Comparison of ENCODE assay signal across 8 cellular contexts in the genomic region with DNA sequence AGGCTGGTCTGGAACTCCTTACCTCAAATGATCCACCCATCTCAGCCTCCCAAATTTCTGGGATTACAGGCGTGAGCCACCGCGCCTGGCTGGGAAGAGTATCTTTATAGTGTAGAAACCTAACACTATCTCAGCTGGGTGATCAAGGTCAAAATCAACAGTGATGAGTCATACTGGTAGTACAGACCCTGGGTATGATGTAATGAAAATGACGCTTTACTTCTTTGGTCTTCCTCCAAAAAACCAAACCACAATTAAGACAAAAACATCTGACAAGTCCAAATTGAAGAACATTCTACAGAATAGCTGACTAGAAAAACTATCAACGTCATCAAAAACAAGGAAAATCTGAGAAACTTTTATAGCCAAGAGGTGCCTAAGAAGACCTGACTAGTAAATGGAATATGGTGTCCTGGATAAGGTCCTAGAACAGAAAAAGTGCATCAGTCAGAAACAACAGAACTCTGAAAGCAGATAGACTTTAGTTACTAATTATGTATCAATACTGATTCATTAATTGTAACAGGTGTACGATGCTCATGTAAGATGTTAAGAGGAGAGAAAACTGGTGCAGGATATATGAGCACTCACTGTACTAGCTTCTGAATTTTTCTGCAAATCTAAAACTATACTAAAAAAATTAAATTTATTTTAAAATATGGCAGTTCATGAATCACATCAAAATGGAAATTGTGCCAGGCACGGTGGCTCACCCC. TPM values are rescaled to one million over a fixed set of nuclear protein-coding genes. Genes with fewer than 3 reads are reported as not detected.
DNase-seq lines count a peak whose midpoint lies in the region; ATAC-seq and TF ChIP-seq lines count a peak whose summit lies in the region.

No MANE protein-coding gene starts in this region.

- peak overlapping the region; percentile 72 to 79 for H3K27ac Mint-ChIP-seq in T-cell

- intact Hi-C loops in spleen (cut with DNase I; ENCODE audit: low total_unique reads), result no loop called here

- H3K4me3 ChIP-seq in HEK293 (ENCODE audit: low read depth, low read length) (no peak overlapping the region), foreskin fibroblast (ENCODE audit: low read depth in 1 of 2, low read length in 2 of 2) (no peak overlapping the region), spleen (no peak overlapping the region)

- H3K4me1 Mint-ChIP-seq in T-cell, result peaks cover 12 to 52% (median 49%) of the 10 kb centered on the region in 3 donors

- H3K36me3 ChIP-seq in HEK293 (ENCODE audit: control insufficient read depth in 2 of 2, insufficient read depth in 1 of 2, low read length in 2 of 2), result no peaks in the 10 kb centered on the region
- H3K36me3 ChIP-seq in spleen, result no peaks in the 10 kb centered on the region

- no peak for TF ChIP-seq CTCF in HEK293 (tag by site-specific recombination; IDR thresholded peaks at IDR 0.05)
- no peak for TF ChIP-seq CTCF in foreskin fibroblast (IDR thresholded peaks at IDR 0.05; ENCODE audit: low read depth, low read length)
- no peak for TF ChIP-seq CTCF in spleen (IDR thresholded peaks at IDR 0.05 in 8 of 11, conservative IDR thresholded peaks at IDR 0.05 in 3 of 11)

- CTCF ChIA-PET in HEK293 (lab: Yijun Ruan, JAX), result no interaction called here
- CTCF ChIA-PET in T-cell (lab: Charles Lee), result interaction anchor here (0.7 to 1.0 kb wide), 4 partner anchors 11 to 397 kb away, joined by 3 to 15 read pairs (median 5); partner anchors contain the start of gene PDCL3 (in 1 of the 2)

- peak; percentile 82 for DNase-seq in EH (ENCODE audit: low read depth)
- DNase-seq in T-cell, result peak in 10 of 34 experiments; percentile 5 to 44 (median 20)
- peak; percentile 57 to 73 for DNase-seq in foreskin fibroblast
- DNase-seq in spleen, result no peak
- no peak for DNase-seq in GM19240 (ENCODE audit: insufficient read length, low spot score)
- no peak for DNase-seq in Kasumi-1 (lab: John Stamatoyannopoulos, UW)
- DNase-seq in dedifferentiated amniotic fluid mesenchymal stem cell (ENCODE audit: extremely low spot score), result no peak

- H3K9me3 Mint-ChIP-seq in T-cell, result no peaks in the 10 kb centered on the region

- no peak overlapping the region for H3K27ac ChIP-seq in HEK293 (ENCODE audit: extremely low read depth, low read depth, low read length)
- H3K27ac ChIP-seq in spleen, result no peak overlapping the region

- POLR2A ChIA-PET in HEK293 (lab: Yijun Ruan, JAX) (interaction anchor here (0.7 kb wide), 1 partner anchor 26 kb away, joined by 3 read pairs; the partner anchor contains the start of gene PDCL3), T-cell (lab: Charles Lee) (interaction anchor here in 1 of 2 donors (0.7 to 1.6 kb wide), 2 partner anchors 17 to 25 kb away, joined by 3 to 6 read pairs; partner anchors contain the start of gene PDCL3)

- ATAC-seq in T-cell (replicated peaks in 1 of 4), result peak; percentile 93 to 97 (median 96)

- peaks cover 0 to 2% of the 10 kb centered on the region in 2 donors for H3K27me3 Mint-ChIP-seq in T-cell

- no peaks in the 10 kb centered on the region for H3K9me3 ChIP-seq in HEK293 (ENCODE audit: control insufficient read depth, insufficient read depth, low read depth, low read length)
- no peaks in the 10 kb centered on the region for H3K9me3 ChIP-seq in spleen

- H3K4me1 ChIP-seq in HEK293 (ENCODE audit: control insufficient read depth, insufficient read depth, low read length) (no peaks in the 10 kb centered on the region), spleen (no peaks in the 10 kb centered on the region)

- TF ChIP-seq POLR2A in spleen (IDR thresholded peaks at IDR 0.05), result no peak

- 61 to 71% (median 64%) methylated on average over 7 of the region's 7 CpGs for WGBS in spleen, 5 donors

- no peaks in the 10 kb centered on the region for H3K36me3 Mint-ChIP-seq in T-cell

- peak overlapping the region in 1 of 3 donors; percentile 13 for H3K4me3 Mint-ChIP-seq in T-cell

- H3K27me3 ChIP-seq in spleen (replicated peaks in 1 of 7), result no peaks in the 10 kb centered on the region

TF ChIP-seq in HEK293, 187 proteins besides CTCF, POLR2A, EP300 and RAD21 (continues in another document):
- TF ChIP-seq ZNF37A (tag by site-specific recombination; IDR thresholded peaks at IDR 0.05), result no peak
- TF ChIP-seq ZNF362 (tag by site-specific recombination; IDR thresholded peaks at IDR 0.05), result peak; percentile 77; the same call in 1 of the 2 replicates
- peak; percentile 62; the same call in 1 of the 2 replicates for TF ChIP-seq ZNF558 (tag by site-specific recombination; IDR thresholded peaks at IDR 0.05)
- TF ChIP-seq OSR2 (tag by site-specific recombination; IDR thresholded peaks at IDR 0.05), result 0 out of 2 replicates have a peak, but pooled peaks have one; percentile 17
- TF ChIP-seq ZNF660 (tag by site-specific recombination; IDR thresholded peaks at IDR 0.05), result peak; percentile 98
- peak; percentile 25; the same call in 1 of the 2 replicates for TF ChIP-seq ZNF692 (tag by site-specific recombination; IDR thresholded peaks at IDR 0.05)
- TF ChIP-seq ZNF777 (tag by site-specific recombination; IDR thresholded peaks at IDR 0.05; ENCODE audit: borderline replicate concordance), result no peak
- TF ChIP-seq ZBTB21 (tag by site-specific recombination; IDR thresholded peaks at IDR 0.05), result peak; percentile 91
- TF ChIP-seq ZEB2 (tag by site-specific recombination; IDR thresholded peaks at IDR 0.05), result peak; percentile 74
- no peak for TF ChIP-seq ZBTB1 (tag by site-specific recombination; IDR thresholded peaks at IDR 0.05)
- TF ChIP-seq, protein P1, sequence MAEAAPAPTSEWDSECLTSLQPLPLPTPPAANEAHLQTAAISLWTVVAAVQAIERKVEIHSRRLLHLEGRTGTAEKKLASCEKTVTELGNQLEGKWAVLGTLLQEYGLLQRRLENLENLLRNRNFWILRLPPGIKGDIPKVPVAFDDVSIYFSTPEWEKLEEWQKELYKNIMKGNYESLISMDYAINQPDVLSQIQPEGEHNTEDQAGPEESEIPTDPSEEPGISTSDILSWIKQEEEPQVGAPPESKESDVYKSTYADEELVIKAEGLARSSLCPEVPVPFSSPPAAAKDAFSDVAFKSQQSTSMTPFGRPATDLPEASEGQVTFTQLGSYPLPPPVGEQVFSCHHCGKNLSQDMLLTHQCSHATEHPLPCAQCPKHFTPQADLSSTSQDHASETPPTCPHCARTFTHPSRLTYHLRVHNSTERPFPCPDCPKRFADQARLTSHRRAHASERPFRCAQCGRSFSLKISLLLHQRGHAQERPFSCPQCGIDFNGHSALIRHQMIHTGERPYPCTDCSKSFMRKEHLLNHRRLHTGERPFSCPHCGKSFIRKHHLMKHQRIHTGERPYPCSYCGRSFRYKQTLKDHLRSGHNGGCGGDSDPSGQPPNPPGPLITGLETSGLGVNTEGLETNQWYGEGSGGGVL (tag by site-specific recombination; IDR thresholded peaks at IDR 0.05), result peak; percentile 22; the same call in 1 of the 2 replicates
- peak; percentile 15; the same call in 1 of the 2 replicates for TF ChIP-seq ZNF600 (tag by site-specific recombination; IDR thresholded peaks at IDR 0.05)
- peak; percentile 32; the same call in 1 of the 2 replicates for TF ChIP-seq ZBTB17 (tag by site-specific recombination; IDR thresholded peaks at IDR 0.05)
- TF ChIP-seq ZNF561 (tag by site-specific recombination; IDR thresholded peaks at IDR 0.05; ENCODE audit: borderline replicate concordance), result no peak
- no peak for TF ChIP-seq ZNF223 (tag by site-specific recombination; IDR thresholded peaks at IDR 0.05)
- TF ChIP-seq, protein P2, sequence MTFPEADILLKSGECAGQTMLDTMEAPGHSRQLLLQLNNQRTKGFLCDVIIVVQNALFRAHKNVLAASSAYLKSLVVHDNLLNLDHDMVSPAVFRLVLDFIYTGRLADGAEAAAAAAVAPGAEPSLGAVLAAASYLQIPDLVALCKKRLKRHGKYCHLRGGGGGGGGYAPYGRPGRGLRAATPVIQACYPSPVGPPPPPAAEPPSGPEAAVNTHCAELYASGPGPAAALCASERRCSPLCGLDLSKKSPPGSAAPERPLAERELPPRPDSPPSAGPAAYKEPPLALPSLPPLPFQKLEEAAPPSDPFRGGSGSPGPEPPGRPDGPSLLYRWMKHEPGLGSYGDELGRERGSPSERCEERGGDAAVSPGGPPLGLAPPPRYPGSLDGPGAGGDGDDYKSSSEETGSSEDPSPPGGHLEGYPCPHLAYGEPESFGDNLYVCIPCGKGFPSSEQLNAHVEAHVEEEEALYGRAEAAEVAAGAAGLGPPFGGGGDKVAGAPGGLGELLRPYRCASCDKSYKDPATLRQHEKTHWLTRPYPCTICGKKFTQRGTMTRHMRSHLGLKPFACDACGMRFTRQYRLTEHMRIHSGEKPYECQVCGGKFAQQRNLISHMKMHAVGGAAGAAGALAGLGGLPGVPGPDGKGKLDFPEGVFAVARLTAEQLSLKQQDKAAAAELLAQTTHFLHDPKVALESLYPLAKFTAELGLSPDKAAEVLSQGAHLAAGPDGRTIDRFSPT (tag by site-specific recombination; IDR thresholded peaks at IDR 0.05), result peak; percentile 57; the same call in 1 of the 2 replicates

RNA-seq across cellular contexts. Expression of gene PDCL3, which starts 25.4 kb away (rescaled TPM):
- total RNA-seq in T-cell (10 to 100 TPM; 17.2 to 21.9 (median 18.6) TPM), spleen (10 to 100 TPM in 6 of 7 donors, 1 to 10 TPM in 1; 9.4 to 17.1 (median 12.5) TPM)
- 10 to 100 TPM; 19.3 to 25.1 (median 22.7) TPM for polyA plus RNA-seq in spleen

Comparison
In these comparisons a context has a peak if more than half of its experiments do, and no peak if none do; other contexts are left out.
1. DNase-seq: peak in EH (single experiment) and foreskin fibroblast (2 of 2); none in spleen (single experiment), GM19240 (single experiment), Kasumi-1 (0 of 2) and dedifferentiated amniotic fluid mesenchymal stem cell (single experiment).